9 cellular contexts compared by ENCODE assay signal in genomic region chr13:51849145-51850101, GRCh38. TPM values are rescaled to one million over a fixed set of nuclear protein-coding genes. Genes with fewer than 3 reads are reported as not detected.
DNase-seq lines count a peak whose midpoint lies in the region; ATAC-seq and TF ChIP-seq lines count a peak whose summit lies in the region.
"Had no signal": no experiment of that assay in that cellular context is flagged by ENCODE, and none has a peak within 500 bp of the region (broad histone marks: within the 10 kb centered on the region; RNA-seq: fewer than 3 reads in every experiment).

No MANE protein-coding gene starts in this region.

- in situ Hi-C loops in GM13976 (cut with MboI; ENCODE audit: low sequenced_read_pairs, unreplicated experiment) = no loop called here

- H3K9me3 Mint-ChIP-seq in brain (no peaks in the 10 kb centered on the region), natural killer cell (no peaks in the 10 kb centered on the region)
- H3K9me3 Mint-ChIP-seq: activated naive CD4-positive, alpha-beta T cell treated with anti-CD3 and anti-CD28 coated beads, Interleukin-2, amount 50 U/mL, for 24 hours had no signal

- ATAC-seq in natural killer cell = peak in 2 of 3 donors; percentile 42 to 60
- ATAC-seq in HG03135 (IDR thresholded peaks at IDR 0.05; ENCODE audit: unreplicated experiment) = no peak

- no peak overlapping the region for H3K4me3 ChIP-seq in Peyer's patch

- intact Hi-C loops in natural killer cell (cut with micrococcal nuclease) = loop anchor here (2.0 kb wide), 1 partner anchor 35 kb away; no protein-coding TSS in a partner anchor

- no peaks in the 10 kb centered on the region for H3K36me3 ChIP-seq in Peyer's patch

- DNase-seq in A172 (ENCODE audit: low spot score) (peak; percentile 17), GM13976 (ENCODE audit: low spot score) (peak; percentile 76), Peyer's patch (no peak), natural killer cell (no peak), NCI-H1436 treated with DMSO at 0.1 percent for 48 hours (lab: John Stamatoyannopoulos, UW) (no peak), C1 segment of cervical spinal cord (lab: John Stamatoyannopoulos, UW) (no peak)

- TF ChIP-seq POLR2A in Peyer's patch (IDR thresholded peaks at IDR 0.05) = no peak

- no peaks in the 10 kb centered on the region for H3K27me3 Mint-ChIP-seq in brain
- peaks cover 7 to 13% of the 10 kb centered on the region in 2 donors for H3K27me3 Mint-ChIP-seq in natural killer cell (ENCODE audit: low read depth in 2 of 2)

- H3K4me1 ChIP-seq in Peyer's patch = peaks cover 0 to 13% (median 0%) of the 10 kb centered on the region in 4 donors

- H3K27ac ChIP-seq in Peyer's patch = no peak overlapping the region

- peak; percentile 54 for TF ChIP-seq CTCF in GM13976 (IDR thresholded peaks at IDR 0.05; ENCODE audit: borderline replicate concordance, control extremely low read depth, extremely low read depth, insufficient read depth, missing control alignments)
- peak in 4 of 6 experiments; percentile 25 to 38 (median 33) for TF ChIP-seq CTCF in Peyer's patch (IDR thresholded peaks at IDR 0.05)
- peak; percentile 19 to 41 for TF ChIP-seq CTCF in brain (conservative IDR thresholded peaks at IDR 0.05)
- peak; percentile 46 for TF ChIP-seq CTCF in natural killer cell (IDR thresholded peaks at IDR 0.05)

- no peaks in the 10 kb centered on the region for H3K9me3 ChIP-seq in Peyer's patch

- H3K27me3 ChIP-seq in Peyer's patch = no peaks in the 10 kb centered on the region

- H3K4me1 Mint-ChIP-seq in brain = peaks cover 8% of the 10 kb centered on the region
- peaks cover 0 to 7% of the 10 kb centered on the region in 2 donors for H3K4me1 Mint-ChIP-seq in natural killer cell

- no peaks in the 10 kb centered on the region for H3K36me3 Mint-ChIP-seq in brain
- no peaks in the 10 kb centered on the region for H3K36me3 Mint-ChIP-seq in natural killer cell
- H3K36me3 Mint-ChIP-seq: activated naive CD4-positive, alpha-beta T cell treated with anti-CD3 and anti-CD28 coated beads, Interleukin-2, amount 50 U/mL, for 24 hours had no signal

- H3K27ac Mint-ChIP-seq in brain (no peak overlapping the region), natural killer cell (no peak overlapping the region)
- H3K27ac Mint-ChIP-seq: activated naive CD4-positive, alpha-beta T cell treated with anti-CD3 and anti-CD28 coated beads, Interleukin-2, amount 50 U/mL, for 24 hours had no signal

- H3K4me3 Mint-ChIP-seq in brain = no peak overlapping the region
- no peak overlapping the region for H3K4me3 Mint-ChIP-seq in natural killer cell
- H3K4me3 Mint-ChIP-seq: activated naive CD4-positive, alpha-beta T cell treated with anti-CD3 and anti-CD28 coated beads, Interleukin-2, amount 50 U/mL, for 24 hours had no signal

RNA-seq across cellular contexts. Expression of gene TMEM272, which starts 4.4 kb away (rescaled TPM):
- total RNA-seq in A172 (2014; rRNA removed; shearing (Covaris generic)) = not detected in 2 replicates
- under 1 TPM in 2 of 4 donors, not detected in 2; 0.40 to 0.57 TPM for total RNA-seq in Peyer's patch
- polyA plus RNA-seq in brain (ENCODE audit: insufficient read depth, low read depth, low replicate concordance) = 0.41 TPM
- total RNA-seq in natural killer cell = under 1 TPM in 1 of 3 donors, not detected in 2; 0.08 TPM

RNA-seq across cellular contexts. Expression of gene CCDC70, which starts 12.3 kb away (rescaled TPM):
- total RNA-seq in A172 (2014; rRNA removed; shearing (Covaris generic)) = not detected in 2 replicates
- total RNA-seq in Peyer's patch = not detected
- polyA plus RNA-seq in brain (ENCODE audit: insufficient read depth, low read depth, low replicate concordance) = not detected
- not detected for total RNA-seq in natural killer cell

RNA-seq across cellular contexts. Expression of gene DHRS12, which starts 45.5 kb away (rescaled TPM):
- 3.1 and 6.1 TPM in 2 replicates for total RNA-seq in A172 (2014; rRNA removed; shearing (Covaris generic))
- total RNA-seq in Peyer's patch (10 to 100 TPM in 3 of 4 donors, 1 to 10 TPM in 1; 8.1 to 21.7 (median 12.5) TPM), natural killer cell (10 to 100 TPM in 2 of 3 donors, 1 to 10 TPM in 1; 7.0 to 11.7 (median 10.4) TPM)
- 18.6 TPM for polyA plus RNA-seq in brain (ENCODE audit: insufficient read depth, low read depth, low replicate concordance)

Comparison
In these comparisons a context has a peak if more than half of its experiments do, and no peak if none do; other contexts are left out.
1. DNase-seq: peak in A172 (single experiment) and GM13976 (single experiment); none in Peyer's patch (0 of 3), natural killer cell (single experiment), NCI-H1436 treated with DMSO at 0.1 percent for 48 hours (single experiment) and C1 segment of cervical spinal cord (0 of 14).
2. Peak in every context shown above with its lines, with median percentiles within 50 percentile points of each other: CTCF ChIP-seq.